ENCODE assay signal across 13 cellular contexts in genomic region chr18:67463829-67464228, GRCh38. TPM values are rescaled to one million over a fixed set of nuclear protein-coding genes. Genes with fewer than 3 reads are reported as not detected.
A peak's percentile ranks its signal among the peaks of the same experiment; 100 is the strongest.
DNase-seq lines count a peak whose midpoint lies in the region; ATAC-seq and TF ChIP-seq lines count a peak whose summit lies in the region.
"Had no signal": no experiment of that assay in that cellular context is flagged by ENCODE, and none has a peak within 500 bp of the region (broad histone marks: within the 10 kb centered on the region; RNA-seq: fewer than 3 reads in every experiment).

No MANE protein-coding gene starts in this region.

- in situ Hi-C loops in brain microvascular endothelial cell (cut with HindIII; ENCODE audit: low pct_ligation_motif_present, low sequenced_read_pairs): no loop called here

- peaks cover 0 to 4% (median 0%) of the 10 kb centered on the region in 7 donors for H3K9me3 Mint-ChIP-seq in naive B cell

- H3K4me1 Mint-ChIP-seq in naive B cell: peaks cover 16 to 27% (median 22%) of the 10 kb centered on the region in 3 donors

- no peak overlapping the region for H3K27ac ChIP-seq in brain microvascular endothelial cell
- H3K27ac ChIP-seq: esophagus muscularis mucosa, prostate gland, vagina had no signal

- H3K4me3 Mint-ChIP-seq in naive B cell: no peak overlapping the region

- TF ChIP-seq CTCF in GM12875 (IDR thresholded peaks at IDR 0.05; ENCODE audit: borderline replicate concordance, insufficient read depth, low read depth, low read length): 0 out of 2 replicates have a peak, but pooled peaks have one; percentile 35
- TF ChIP-seq CTCF in brain microvascular endothelial cell (IDR thresholded peaks at IDR 0.05; ENCODE audit: low read depth, low read length, missing control alignments): peak; percentile 27

- DNase-seq in HT-29 (ENCODE audit: low spot score) (peak; percentile 4), brain microvascular endothelial cell (no peak), naive B cell (peak; percentile 1), NCI-H2227 treated with DMSO at 0.1 percent for 48 hours (lab: John Stamatoyannopoulos, UW) (no peak)
- DNase-seq in activated CD4-positive, CD25-positive, alpha-beta regulatory T cell treated with anti-CD3 and anti-CD28 coated beads, Interleukin-2, amount 50 U/mL, for 72 hours: no peak
- DNase-seq: left cardiac atrium, NCI-H446 treated with DMSO at 0.1 percent for 48 hours, T-helper 1 cell had no signal

- no peak overlapping the region for H3K4me3 ChIP-seq in GM12875 (ENCODE audit: low read depth, low read length)
- no peak overlapping the region for H3K4me3 ChIP-seq in brain microvascular endothelial cell (ENCODE audit: low read depth, low read length)
- H3K4me3 ChIP-seq: esophagus muscularis mucosa, prostate gland, vagina had no signal

- H3K36me3 ChIP-seq in brain microvascular endothelial cell (replicated peaks): no peaks in the 10 kb centered on the region
- H3K36me3 ChIP-seq: esophagus muscularis mucosa, prostate gland, vagina had no signal

- no peaks in the 10 kb centered on the region for H3K36me3 Mint-ChIP-seq in naive B cell

- ATAC-seq in naive B cell (ENCODE audit: low read depth in 2 of 2) (peak in 1 of 2 donors; percentile 29), HG03280 (IDR thresholded peaks at IDR 0.05; ENCODE audit: unreplicated experiment) (no peak)
- ATAC-seq: left cardiac atrium had no signal

- peak overlapping the region in 1 of 6 donors; percentile 28 for H3K27ac Mint-ChIP-seq in naive B cell

- peaks cover 0 to 4% (median 0%) of the 10 kb centered on the region in 3 donors for H3K27me3 Mint-ChIP-seq in naive B cell

- no peaks in the 10 kb centered on the region for H3K27me3 ChIP-seq in brain microvascular endothelial cell (replicated peaks)
- H3K27me3 ChIP-seq: esophagus muscularis mucosa, vagina had no signal

RNA-seq across cellular contexts. Expression of gene DSEL, which starts 52.7 kb away (rescaled TPM):
- 0.47 and 0.69 TPM in 2 replicates for total RNA-seq in HT-29 (2014; rRNA removed; shearing (Covaris generic))
- under 1 TPM in 5 of 6 donors, not detected in 1; 0.11 to 0.45 (median 0.13) TPM for polyA plus RNA-seq in naive B cell (ENCODE audit: low read depth in 6 of 6)

Comparison
In these comparisons a context has a peak if more than half of its experiments do, and no peak if none do; other contexts are left out.
1. DNase-seq: peak in HT-29 (single experiment) and naive B cell (single experiment); none in brain microvascular endothelial cell (single experiment), NCI-H2227 treated with DMSO at 0.1 percent for 48 hours (single experiment) and activated CD4-positive, CD25-positive, alpha-beta regulatory T cell treated with anti-CD3 and anti-CD28 coated beads, Interleukin-2, amount 50 U/mL, for 72 hours (single experiment).